ENCODE assay signal across 14 cellular contexts in genomic region chr13:70893832-70894231, GRCh38.
DNase-seq lines count a peak whose midpoint lies in the region; ATAC-seq and TF ChIP-seq lines count a peak whose summit lies in the region.
"Had no signal": no experiment of that assay in that cellular context is flagged by ENCODE, and none has a peak within 500 bp of the region (broad histone marks: within the 10 kb centered on the region; RNA-seq: fewer than 3 reads in every experiment).

No MANE protein-coding gene starts in this region.

- intact Hi-C loops in head of caudate nucleus (cut with DNase I): no loop called here

- ATAC-seq in GM18502 (IDR thresholded peaks at IDR 0.05; ENCODE audit: poor library complexity, unreplicated experiment) (peak; percentile 71), HG02938 (IDR thresholded peaks at IDR 0.05; ENCODE audit: unreplicated experiment) (peak; percentile 58)
- ATAC-seq: activated CD4-positive, alpha-beta T cell treated with anti-CD3 and anti-CD28 coated beads for 36 hours had no signal

- TF ChIP-seq CTCF in NB4 (IDR thresholded peaks at IDR 0.05; ENCODE audit: low read depth, low read length) (no peak), choroid plexus epithelial cell (conservative IDR thresholded peaks at IDR 0.05; ENCODE audit: low read depth, low read length) (no peak)

- H3K4me3 ChIP-seq in NB4 (ENCODE audit: low read depth, low read length) (no peak overlapping the region), choroid plexus epithelial cell (ENCODE audit: low read depth, low read length) (no peak overlapping the region)
- H3K4me3 ChIP-seq: stomach had no signal

- TF ChIP-seq POLR2A in NB4 (IDR thresholded peaks at IDR 0.05; ENCODE audit: extremely low read depth, insufficient read length): no peak

- DNase-seq in NB4 (ENCODE audit: low read depth): peak; percentile 67
- peak; percentile 79 for DNase-seq in choroid plexus epithelial cell (ENCODE audit: low read depth)
- no peak for DNase-seq in dedifferentiated amniotic fluid mesenchymal stem cell (ENCODE audit: extremely low spot score)
- no peak for DNase-seq in HCEC 1CT
- no peak for DNase-seq in head of caudate nucleus
- DNase-seq in superior temporal gyrus (ENCODE audit: extremely low spot score): no peak
- DNase-seq: activated CD4-positive, alpha-beta T cell treated with anti-CD3 and anti-CD28 coated beads for 36 hours; activated T-cell treated with anti-CD3 and anti-CD28 coated beads, Interleukin-2, amount 50 U/mL, for 1 hour; amygdala; KG1; NCI-H187; stomach had no signal

Comparison
In these comparisons a context has a peak if more than half of its experiments do, and no peak if none do; other contexts are left out.
1. DNase-seq: peak in NB4 (single experiment) and choroid plexus epithelial cell (single experiment); none in dedifferentiated amniotic fluid mesenchymal stem cell (single experiment), HCEC 1CT (single experiment), head of caudate nucleus (0 of 42) and superior temporal gyrus (single experiment).